ENCODE assay signal across 5 cellular contexts in genomic region chr7:17279081-17279480, GRCh38.
"Had no signal": no experiment of that assay in that cellular context is flagged by ENCODE, and none has a peak within 500 bp of the region (broad histone marks: within the 10 kb centered on the region; RNA-seq: fewer than 3 reads in every experiment).

No MANE protein-coding gene starts in this region.

- H2AFZ ChIP-seq: GM23338 had no signal

- H3K27ac Mint-ChIP-seq: GM23338, H9, HFFc6, IgD-negative memory B cell had no signal

- H3K4me2 ChIP-seq: GM23338 had no signal

- H3K27me3 Mint-ChIP-seq: IgD-negative memory B cell had no signal

- H3K27ac ChIP-seq: HL-60 had no signal

- DNase-seq: H9, HFFc6 had no signal

- H3K9me3 Mint-ChIP-seq: GM23338, H9, HFFc6 had no signal

- H3K4me3 ChIP-seq: GM23338 had no signal

- H3K4me3 Mint-ChIP-seq: GM23338, H9, HFFc6, IgD-negative memory B cell had no signal
